8 cellular contexts compared by ENCODE assay signal in the genomic region with DNA sequence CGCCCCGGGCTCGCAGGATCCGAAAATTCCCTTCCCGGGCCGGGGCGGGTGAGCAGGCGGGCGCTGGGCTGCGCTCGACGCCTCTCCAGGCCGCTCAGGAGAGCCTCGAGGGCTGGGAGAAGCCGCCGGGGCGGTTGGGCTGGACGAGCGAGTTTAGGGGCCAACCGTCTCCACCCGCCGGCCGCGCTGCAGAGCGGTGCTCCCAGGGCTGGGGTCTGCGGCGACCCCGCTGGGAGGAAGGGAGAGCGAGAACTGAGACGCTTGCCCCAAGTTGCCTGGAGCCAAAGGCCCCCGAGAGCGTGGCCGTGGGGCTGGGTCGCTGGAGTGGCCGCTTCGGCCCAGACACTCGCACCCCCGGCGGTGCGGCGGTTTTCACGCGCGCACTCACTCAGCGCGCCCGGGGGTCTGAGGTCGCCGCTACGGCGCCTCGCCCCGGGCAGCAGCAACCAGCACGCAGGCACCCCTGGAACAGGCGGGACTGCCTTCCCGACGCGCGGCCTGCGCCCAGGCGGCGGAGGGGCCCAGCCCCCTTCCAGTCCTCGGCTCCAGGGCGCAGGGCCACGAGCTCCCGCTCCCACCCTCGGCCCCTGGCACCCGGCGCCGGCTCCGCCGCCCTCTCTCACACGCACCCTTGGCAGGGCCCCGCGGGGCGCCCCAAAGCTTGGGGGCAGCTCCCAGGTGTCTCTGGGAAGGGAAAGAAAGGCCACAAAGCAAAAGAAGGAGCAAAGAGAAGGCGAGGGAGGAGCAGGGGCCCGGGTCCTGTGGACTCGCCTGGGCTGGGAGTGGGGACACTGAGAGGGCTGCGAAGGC. TPM values are rescaled to one million over a fixed set of nuclear protein-coding genes. Genes with fewer than 3 reads are reported as not detected.
DNase-seq lines count a peak whose midpoint lies in the region; ATAC-seq and TF ChIP-seq lines count a peak whose summit lies in the region.

No MANE protein-coding gene starts in this region.

- no peak for TF ChIP-seq CTCF in brain (conservative IDR thresholded peaks at IDR 0.05)
- TF ChIP-seq CTCF in retinal pigment epithelial cell (conservative IDR thresholded peaks at IDR 0.05; ENCODE audit: low read depth, low read length), result no peak

- no peaks in the 10 kb centered on the region for H3K36me3 ChIP-seq in iPS-15b (ENCODE audit: control insufficient read depth, insufficient read depth, low read length)

- H3K9me3 ChIP-seq in iPS-15b (ENCODE audit: control insufficient read depth, insufficient read depth, low read length), result no peaks in the 10 kb centered on the region

- peaks cover 39% of the 10 kb centered on the region for H3K27me3 ChIP-seq in iPS-15b (ENCODE audit: control insufficient read depth, insufficient read depth, low read length)

- H3K9me3 Mint-ChIP-seq in brain, result no peaks in the 10 kb centered on the region

- peaks cover 2% of the 10 kb centered on the region for H3K27me3 Mint-ChIP-seq in brain

- H3K4me3 Mint-ChIP-seq in brain, result peak overlapping the region; percentile 64 to 82 (median 77)

- H3K27ac Mint-ChIP-seq in brain, result peak overlapping the region in 4 of 5 experiments; percentile 82 to 98 (median 98)

- H3K4me3 ChIP-seq in iPS-15b (ENCODE audit: low read depth, low read length) (peak overlapping the region; percentile 78), retinal pigment epithelial cell (ENCODE audit: low read length) (peak overlapping the region; percentile 47)

- DNase-seq in G401 (ENCODE audit: low spot score) (peak; percentile 17), retinal pigment epithelial cell (ENCODE audit: low read depth) (no peak), cerebellum (ENCODE audit: low spot score) (no peak)
- no peak for DNase-seq in activated CD8-positive, alpha-beta memory T cell treated with anti-CD3 and anti-CD28 coated beads for 24 hours

- peaks cover 52% of the 10 kb centered on the region for H3K4me1 Mint-ChIP-seq in brain

- no peaks in the 10 kb centered on the region for H3K36me3 Mint-ChIP-seq in brain

- peak overlapping the region; percentile 73 for H3K9ac ChIP-seq in iPS-15b (ENCODE audit: low read depth, low read length)

- peaks cover 12% of the 10 kb centered on the region for H3K4me1 ChIP-seq in iPS-15b (ENCODE audit: control insufficient read depth, insufficient read depth, low read length)

- ATAC-seq in HG02884 (IDR thresholded peaks at IDR 0.05; ENCODE audit: unreplicated experiment) (no peak), GM19463 (IDR thresholded peaks at IDR 0.05; ENCODE audit: unreplicated experiment) (no peak)

- in situ Hi-C loops in G401 (cut with HindIII; ENCODE audit: low sequenced_read_pairs), result no loop called here

RNA-seq across cellular contexts. Expression of a gene that starts 0.6 kb away (rescaled TPM):
- total RNA-seq in G401 (2014; rRNA removed; shearing (Covaris generic)), result not detected in 2 replicates
- 74.9 TPM for polyA plus RNA-seq in brain (ENCODE audit: insufficient read depth, low read depth, low replicate concordance)
- total RNA-seq in cerebellum, result 19.8 TPM

RNA-seq across cellular contexts. Expression of a gene that starts 7.1 kb away (rescaled TPM):
- total RNA-seq in G401 (2014; rRNA removed; shearing (Covaris generic)), result not detected in 2 replicates
- not detected for polyA plus RNA-seq in brain (ENCODE audit: insufficient read depth, low read depth, low replicate concordance)
- not detected for total RNA-seq in cerebellum

RNA-seq across cellular contexts. Expression of a gene that starts 11.3 kb away (rescaled TPM):
- not detected in 2 replicates for total RNA-seq in G401 (2014; rRNA removed; shearing (Covaris generic))
- 92.0 TPM for polyA plus RNA-seq in brain (ENCODE audit: insufficient read depth, low read depth, low replicate concordance)
- 1.9 TPM for total RNA-seq in cerebellum

RNA-seq across cellular contexts. Expression of a gene that starts 12.9 kb away (rescaled TPM):
- 21.3 and 25.9 TPM in 2 replicates for total RNA-seq in G401 (2014; rRNA removed; shearing (Covaris generic))
- polyA plus RNA-seq in brain (ENCODE audit: insufficient read depth, low read depth, low replicate concordance), result 298 TPM
- 115 TPM for total RNA-seq in cerebellum

RNA-seq across cellular contexts. Expression of a gene that starts 42.5 kb away (rescaled TPM):
- not detected in 2 replicates for total RNA-seq in G401 (2014; rRNA removed; shearing (Covaris generic))
- polyA plus RNA-seq in brain (ENCODE audit: insufficient read depth, low read depth, low replicate concordance), result not detected
- 0.09 TPM for total RNA-seq in cerebellum

Comparison
In these comparisons a context has a peak if more than half of its experiments do, and no peak if none do; other contexts are left out.
1. RNA of a gene that starts 0.6 kb away (total RNA-seq): 19.8 TPM in cerebellum (single experiment); not detected in G401; every median in the first group is over 10 times any median in the second.